In the genomic region with DNA sequence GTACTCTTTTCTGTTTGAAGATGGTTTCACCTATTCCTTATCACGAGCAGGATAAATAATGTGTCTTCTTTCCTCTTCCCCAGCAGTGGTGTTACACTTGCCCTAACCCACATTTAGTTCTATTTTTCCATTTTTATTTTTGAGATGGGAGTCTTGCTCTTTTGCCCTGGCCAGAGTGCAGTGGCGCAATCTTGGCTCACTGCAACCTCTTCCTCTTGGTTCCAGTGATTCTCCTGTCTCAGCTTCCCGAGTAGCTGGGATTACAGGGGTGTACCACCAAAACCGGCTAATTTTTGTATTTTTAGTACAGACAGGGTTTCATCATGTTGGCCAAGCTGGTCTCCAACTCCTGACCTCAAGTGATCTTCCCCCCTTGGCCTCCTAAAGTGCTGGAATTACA, we compare ENCODE assay signal across 14 cellular contexts.
DNase-seq lines count a peak whose midpoint lies in the region; ATAC-seq and TF ChIP-seq lines count a peak whose summit lies in the region.
"Had no signal": no experiment of that assay in that cellular context is flagged by ENCODE, and none has a peak within 500 bp of the region (broad histone marks: within the 10 kb centered on the region; RNA-seq: fewer than 3 reads in every experiment).

No MANE protein-coding gene starts in this region.

- POLR2A ChIA-PET in CD4-positive, alpha-beta T cell (lab: Charles Lee) = interaction anchor here (0.6 kb wide), 1 partner anchor 1190 kb away, joined by 3 read pairs; no protein-coding TSS in a partner anchor
- POLR2A ChIA-PET in HEK293T (lab: Yijun Ruan, JAX) = no interaction called here

- H3K36me3 ChIP-seq in skeletal muscle satellite cell (ENCODE audit: insufficient read depth, low read length) = no peaks in the 10 kb centered on the region
- H3K36me3 ChIP-seq: BLaER1 treated with 17β-estradiol and CSF1 and Interleukin-3, amounts not matched to agents 10 nM and 100 nM had no signal

- H3K4me1 Mint-ChIP-seq in CD4-positive, alpha-beta T cell (ENCODE audit: low read depth) = peaks cover 93% of the 10 kb centered on the region
- peaks cover 95% of the 10 kb centered on the region for H3K4me1 Mint-ChIP-seq in activated naive CD8-positive, alpha-beta T cell treated with anti-CD3 and anti-CD28 coated beads, Interleukin-2, amount 50 U/mL, for 24 hours

- ATAC-seq in CD4-positive, alpha-beta T cell (ENCODE audit: poor library complexity) = no peak
- no peak for ATAC-seq in activated naive CD8-positive, alpha-beta T cell treated with anti-CD3 and anti-CD28 coated beads, Interleukin-2, amount 50 U/mL, for 24 hours
- ATAC-seq in left lobe of liver (peak; percentile 3), GM19463 (IDR thresholded peaks at IDR 0.05; ENCODE audit: unreplicated experiment) (no peak), HG02798 (IDR thresholded peaks at IDR 0.05; ENCODE audit: poor library complexity, unreplicated experiment) (no peak)

- peak overlapping the region; percentile 50 for H3K9ac ChIP-seq in skeletal muscle satellite cell (ENCODE audit: low read depth, low read length)
- H3K9ac ChIP-seq: BLaER1 treated with 17β-estradiol and CSF1 and Interleukin-3, amounts not matched to agents 10 nM and 100 nM had no signal

- no peaks in the 10 kb centered on the region for H3K27me3 ChIP-seq in CD4-positive, alpha-beta T cell (ENCODE audit: control insufficient read depth, insufficient read depth, low read length)
- H3K27me3 ChIP-seq in skeletal muscle satellite cell (ENCODE audit: control insufficient read depth, insufficient read depth, low read length) = no peaks in the 10 kb centered on the region
- H3K27me3 ChIP-seq: BLaER1 treated with 17β-estradiol and CSF1 and Interleukin-3, amounts not matched to agents 10 nM and 100 nM had no signal

- H3K4me3 Mint-ChIP-seq in CD4-positive, alpha-beta T cell = no peak overlapping the region
- H3K4me3 Mint-ChIP-seq in activated naive CD8-positive, alpha-beta T cell treated with anti-CD3 and anti-CD28 coated beads, Interleukin-2, amount 50 U/mL, for 24 hours = no peak overlapping the region
- H3K4me3 Mint-ChIP-seq: brain had no signal

- intact Hi-C loops in CD4-positive, alpha-beta T cell (cut with DNase I, micrococcal nuclease) = no loop called here

- no peak overlapping the region for H3K4me3 ChIP-seq in skeletal muscle satellite cell (ENCODE audit: low read length)
- H3K4me3 ChIP-seq: BLaER1 treated with 17β-estradiol and CSF1 and Interleukin-3, amounts not matched to agents 10 nM and 100 nM; mucosa of descending colon; skin epidermis had no signal

- no peaks in the 10 kb centered on the region for H3K9me3 Mint-ChIP-seq in CD4-positive, alpha-beta T cell
- no peaks in the 10 kb centered on the region for H3K9me3 Mint-ChIP-seq in activated naive CD8-positive, alpha-beta T cell treated with anti-CD3 and anti-CD28 coated beads, Interleukin-2, amount 50 U/mL, for 24 hours

- H3K27ac Mint-ChIP-seq in CD4-positive, alpha-beta T cell = peak overlapping the region; percentile 74
- peak overlapping the region; percentile 84 for H3K27ac Mint-ChIP-seq in activated naive CD8-positive, alpha-beta T cell treated with anti-CD3 and anti-CD28 coated beads, Interleukin-2, amount 50 U/mL, for 24 hours

- peak overlapping the region; percentile 66 for H3K4me2 ChIP-seq in skeletal muscle satellite cell (ENCODE audit: low read length)
- H3K4me2 ChIP-seq: BLaER1 treated with 17β-estradiol and CSF1 and Interleukin-3, amounts not matched to agents 10 nM and 100 nM had no signal

- no peak for TF ChIP-seq CTCF in CD4-positive, alpha-beta T cell (IDR thresholded peaks at IDR 0.05)

- DNase-seq in CD4-positive, alpha-beta T cell = no peak
- no peak for DNase-seq in activated naive CD8-positive, alpha-beta T cell treated with anti-CD3 and anti-CD28 coated beads, Interleukin-2, amount 50 U/mL, for 24 hours
- peak; percentile 59 for DNase-seq in left lobe of liver (ENCODE audit: low spot score)
- no peak for DNase-seq in NCI-H446 (lab: John Stamatoyannopoulos, UW)
- DNase-seq in HEK293T (ENCODE audit: extremely low spot score) = no peak
- DNase-seq: NCI-H345, T1000 had no signal

- H3K9me3 ChIP-seq in CD4-positive, alpha-beta T cell (ENCODE audit: control insufficient read depth, low read length) = no peaks in the 10 kb centered on the region
- no peaks in the 10 kb centered on the region for H3K9me3 ChIP-seq in skeletal muscle satellite cell (replicated peaks; ENCODE audit: low read length)
- H3K9me3 ChIP-seq: BLaER1 treated with 17β-estradiol and CSF1 and Interleukin-3, amounts not matched to agents 10 nM and 100 nM; mucosa of descending colon had no signal

- no peak overlapping the region for H3K27ac ChIP-seq in CD4-positive, alpha-beta T cell (ENCODE audit: low read depth, low read length)
- H3K27ac ChIP-seq: BLaER1 treated with 17β-estradiol and CSF1 and Interleukin-3, amounts not matched to agents 10 nM and 100 nM had no signal

- H3K27me3 Mint-ChIP-seq in CD4-positive, alpha-beta T cell = no peaks in the 10 kb centered on the region
- no peaks in the 10 kb centered on the region for H3K27me3 Mint-ChIP-seq in activated naive CD8-positive, alpha-beta T cell treated with anti-CD3 and anti-CD28 coated beads, Interleukin-2, amount 50 U/mL, for 24 hours
- H3K27me3 Mint-ChIP-seq: brain had no signal

- H3K4me1 ChIP-seq in skeletal muscle satellite cell (ENCODE audit: control insufficient read depth, insufficient read depth, low read length) = peaks cover 30% of the 10 kb centered on the region

- CTCF ChIA-PET in CD4-positive, alpha-beta T cell (lab: Charles Lee) = no interaction called here
- CTCF ChIA-PET in HEK293T (lab: Yijun Ruan, JAX) = no interaction called here

- H3K36me3 Mint-ChIP-seq in CD4-positive, alpha-beta T cell (ENCODE audit: low read depth) = peaks cover 37% of the 10 kb centered on the region
- peaks cover 15% of the 10 kb centered on the region for H3K36me3 Mint-ChIP-seq in activated naive CD8-positive, alpha-beta T cell treated with anti-CD3 and anti-CD28 coated beads, Interleukin-2, amount 50 U/mL, for 24 hours (ENCODE audit: low read depth)
- H3K36me3 Mint-ChIP-seq: brain had no signal

TF ChIP-seq in HEK293T, 16 proteins besides CTCF, POLR2A, EP300 and RAD21:
- TF ChIP-seq SUZ12 (IDR thresholded peaks at IDR 0.05) = no peak
- no peak for TF ChIP-seq LEF1 (IDR thresholded peaks at IDR 0.05; ENCODE audit: borderline replicate concordance)
- TF ChIP-seq FOXM1 (IDR thresholded peaks at IDR 0.05; ENCODE audit: borderline replicate concordance) = no peak
- no peak for TF ChIP-seq FOXA1 (IDR thresholded peaks at IDR 0.05)
- no peak for TF ChIP-seq L3MBTL2 (conservative IDR thresholded peaks at IDR 0.05)
- no peak for TF ChIP-seq CTBP1 (IDR thresholded peaks at IDR 0.05; ENCODE audit: borderline replicate concordance)
TF ChIP-seq in HEK293T: peak in this region for 0.
